In the genomic region with DNA sequence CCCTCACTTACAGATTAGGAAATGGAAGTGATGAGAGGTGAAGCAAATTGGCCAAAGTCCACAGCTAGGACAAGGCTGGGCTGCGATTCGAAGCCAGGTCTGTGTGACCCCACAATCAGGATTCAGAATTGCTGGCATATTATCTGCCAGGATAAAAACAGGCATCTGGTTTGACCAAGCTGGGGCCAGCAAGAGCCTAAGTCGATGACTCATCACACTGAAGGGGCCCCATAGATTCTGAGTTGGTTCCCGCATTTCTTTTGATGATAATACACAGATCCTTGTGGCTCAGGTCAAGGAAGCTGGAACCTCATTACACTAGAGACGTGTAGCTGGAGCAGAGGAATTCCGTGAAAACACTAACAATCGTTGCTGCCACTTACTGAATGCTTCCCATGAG, we compare ENCODE assay signal across 23 cellular contexts. TPM values are rescaled to one million over a fixed set of nuclear protein-coding genes. Genes with fewer than 3 reads are reported as not detected.
"Had no signal": no experiment of that assay in that cellular context is flagged by ENCODE, and none has a peak within 500 bp of the region (broad histone marks: within the 10 kb centered on the region; RNA-seq: fewer than 3 reads in every experiment).

No MANE protein-coding gene starts in this region.

- H3K4me1 ChIP-seq: colonic mucosa, left ventricle myocardium inferior, pancreas, thyroid gland, uterus had no signal

- DNase-seq: activated CD4-positive, alpha-beta T cell treated with anti-CD3 and anti-CD28 coated beads, Interleukin-2, amount 10 ng/mL, durations not matched to agents 24 days and 14 days; activated CD4-positive, CD25-positive, alpha-beta regulatory T cell; activated CD8-positive, alpha-beta memory T cell treated with anti-CD3 and anti-CD28 coated beads, Interleukin-2, amount 50 U/mL, for 4 hours; activated CD8-positive, alpha-beta T cell treated with anti-CD3 and anti-CD28 coated beads, Interleukin-2, amount 10 ng/mL, durations not matched to agents 7 days and 5 days; activated gamma-delta T cell treated with Interleukin-2 at 50 U/mL for 16 hours; activated naive CD8-positive, alpha-beta T cell treated with anti-CD3 and anti-CD28 coated beads for 36 hours; central memory CD4-positive, alpha-beta T cell; colonic mucosa; hypothalamus; left ventricle myocardium inferior; mucosa of descending colon; naive thymus-derived CD4-positive, alpha-beta T cell; pancreas; stimulated activated CD4-positive, alpha-beta T cell treated with anti-CD3 and anti-CD28 coated beads, Interleukin-2, amount 100 ng/mL, for 48 hours; thyroid gland; uterus had no signal

- H3K27ac ChIP-seq: colonic mucosa, left ventricle myocardium inferior, pancreas, thyroid gland, uterus had no signal

- H3K9me3 Mint-ChIP-seq: activated CD4-positive, alpha-beta T cell treated with anti-CD3 and anti-CD28 coated beads, Interleukin-2, amount 10 ng/mL, durations not matched to agents 24 days and 14 days; activated naive CD8-positive, alpha-beta T cell treated with anti-CD3 and anti-CD28 coated beads for 36 hours; stimulated activated memory B cell treated with anti-CD40 and anti-IgM and Interleukin-4, amounts not matched to agents 10 μg/mL and 1 μg/mL and 100 μg/mL, for 72 hours had no signal

- H3K4me3 Mint-ChIP-seq: activated CD4-positive, alpha-beta T cell treated with anti-CD3 and anti-CD28 coated beads, Interleukin-2, amount 10 ng/mL, durations not matched to agents 24 days and 14 days; activated CD8-positive, alpha-beta T cell treated with anti-CD3 and anti-CD28 coated beads, Interleukin-2, amount 10 ng/mL, durations not matched to agents 7 days and 5 days; activated naive CD8-positive, alpha-beta T cell treated with anti-CD3 and anti-CD28 coated beads for 36 hours; brain; memory B cell; naive thymus-derived CD4-positive, alpha-beta T cell; stimulated activated memory B cell treated with anti-CD40 and anti-IgM and Interleukin-4, amounts not matched to agents 10 μg/mL and 1 μg/mL and 100 μg/mL, for 72 hours had no signal

- H3K36me3 ChIP-seq: colonic mucosa, left ventricle myocardium inferior, pancreas, thyroid gland, uterus had no signal

- H3K27me3 ChIP-seq: pancreas, thyroid gland, uterus had no signal

- ATAC-seq: activated CD8-positive, alpha-beta T cell treated with anti-CD3 and anti-CD28 coated beads, Interleukin-2, amount 10 ng/mL, durations not matched to agents 7 days and 5 days; esophagus mucosa; mucosa of descending colon; naive thymus-derived CD4-positive, alpha-beta T cell; pancreas; stimulated activated memory B cell treated with anti-CD40 and anti-IgM and Interleukin-4, amounts not matched to agents 10 μg/mL and 1 μg/mL and 100 μg/mL, for 72 hours had no signal

- H3K9me3 ChIP-seq: colonic mucosa, left ventricle myocardium inferior, mucosa of descending colon, pancreas, thyroid gland, uterus had no signal

- H3K36me3 Mint-ChIP-seq: activated naive CD8-positive, alpha-beta T cell treated with anti-CD3 and anti-CD28 coated beads for 36 hours; naive thymus-derived CD4-positive, alpha-beta T cell; stimulated activated memory B cell treated with anti-CD40 and anti-IgM and Interleukin-4, amounts not matched to agents 10 μg/mL and 1 μg/mL and 100 μg/mL, for 72 hours had no signal

- H3K27ac Mint-ChIP-seq: activated CD4-positive, alpha-beta T cell treated with anti-CD3 and anti-CD28 coated beads, Interleukin-2, amount 10 ng/mL, durations not matched to agents 24 days and 14 days; activated CD8-positive, alpha-beta T cell treated with anti-CD3 and anti-CD28 coated beads, Interleukin-2, amount 10 ng/mL, durations not matched to agents 7 days and 5 days; activated naive CD8-positive, alpha-beta T cell treated with anti-CD3 and anti-CD28 coated beads for 36 hours; brain; memory B cell; naive thymus-derived CD4-positive, alpha-beta T cell; stimulated activated memory B cell treated with anti-CD40 and anti-IgM and Interleukin-4, amounts not matched to agents 10 μg/mL and 1 μg/mL and 100 μg/mL, for 72 hours had no signal

- H3K4me3 ChIP-seq: colonic mucosa, left ventricle myocardium inferior, mucosa of descending colon, pancreas, thyroid gland, uterus had no signal

- H3K4me1 Mint-ChIP-seq: activated CD4-positive, alpha-beta T cell treated with anti-CD3 and anti-CD28 coated beads, Interleukin-2, amount 10 ng/mL, durations not matched to agents 24 days and 14 days; activated naive CD8-positive, alpha-beta T cell treated with anti-CD3 and anti-CD28 coated beads for 36 hours; memory B cell; naive thymus-derived CD4-positive, alpha-beta T cell; stimulated activated memory B cell treated with anti-CD40 and anti-IgM and Interleukin-4, amounts not matched to agents 10 μg/mL and 1 μg/mL and 100 μg/mL, for 72 hours had no signal

- FAIRE-seq: pancreas, TTC549 had no signal

RNA-seq across cellular contexts. Expression of gene KCNB1, which starts 6.5 kb away (rescaled TPM):
- total RNA-seq: activated CD8-positive, alpha-beta T cell treated with anti-CD3 and anti-CD28 coated beads, Interleukin-2, amount 10 ng/mL, durations not matched to agents 7 days and 5 days; activated naive CD8-positive, alpha-beta T cell treated with anti-CD3 and anti-CD28 coated beads for 36 hours; glomerular endothelial cell; kidney epithelial cell had no signal
- polyA plus RNA-seq: naive thymus-derived CD4-positive, alpha-beta T cell had no signal
